Comparison of ENCODE assay signal across 3 cellular contexts in the genomic region with DNA sequence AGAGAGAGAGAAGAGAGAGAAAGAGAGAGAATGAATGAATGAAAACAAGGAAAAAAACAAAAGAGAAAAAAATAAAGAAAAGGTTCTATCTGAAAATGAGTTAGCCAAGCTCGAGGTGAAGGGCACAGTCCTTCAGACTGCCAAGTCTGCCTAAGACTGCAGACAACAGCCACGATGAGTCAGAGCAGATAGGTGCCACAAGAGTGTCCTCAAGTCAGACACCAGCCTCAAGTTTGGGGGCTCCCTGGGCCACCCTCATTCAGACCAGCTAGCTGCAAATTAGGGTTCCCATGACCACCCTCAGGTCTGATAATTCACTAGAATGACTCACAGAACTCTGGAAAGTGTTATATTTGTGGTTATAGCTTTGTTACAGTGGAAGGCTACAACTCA.
TF ChIP-seq lines count a peak whose summit lies in the region.

No MANE protein-coding gene starts in this region.

TF ChIP-seq in SK-N-SH treated with all-trans-retinoic acid at 6 μM for 48 hours, 23 proteins besides CTCF, POLR2A, EP300 and RAD21:
- TF ChIP-seq ZFP30 (CRISPR knock-in tag; IDR thresholded peaks at IDR 0.05) (no peak), TOX (CRISPR knock-in tag; IDR thresholded peaks at IDR 0.05; ENCODE audit: borderline replicate concordance) (no peak), ESRRG (CRISPR knock-in tag; IDR thresholded peaks at IDR 0.05) (no peak), CSDC2 (CRISPR knock-in tag; IDR thresholded peaks at IDR 0.05) (no peak), GLIS3 (CRISPR knock-in tag; IDR thresholded peaks at IDR 0.05) (no peak), OSR1 (CRISPR knock-in tag; IDR thresholded peaks at IDR 0.05) (no peak), ISL1 (CRISPR knock-in tag; IDR thresholded peaks at IDR 0.05) (no peak), ARNTL (CRISPR knock-in tag; IDR thresholded peaks at IDR 0.05; ENCODE audit: borderline replicate concordance, low read depth) (no peak), ZNF70 (CRISPR knock-in tag; IDR thresholded peaks at IDR 0.05) (no peak), RARB (CRISPR knock-in tag; IDR thresholded peaks at IDR 0.05) (no peak), SNAI2 (CRISPR knock-in tag; IDR thresholded peaks at IDR 0.05) (no peak)
- TF ChIP-seq, protein P1, sequence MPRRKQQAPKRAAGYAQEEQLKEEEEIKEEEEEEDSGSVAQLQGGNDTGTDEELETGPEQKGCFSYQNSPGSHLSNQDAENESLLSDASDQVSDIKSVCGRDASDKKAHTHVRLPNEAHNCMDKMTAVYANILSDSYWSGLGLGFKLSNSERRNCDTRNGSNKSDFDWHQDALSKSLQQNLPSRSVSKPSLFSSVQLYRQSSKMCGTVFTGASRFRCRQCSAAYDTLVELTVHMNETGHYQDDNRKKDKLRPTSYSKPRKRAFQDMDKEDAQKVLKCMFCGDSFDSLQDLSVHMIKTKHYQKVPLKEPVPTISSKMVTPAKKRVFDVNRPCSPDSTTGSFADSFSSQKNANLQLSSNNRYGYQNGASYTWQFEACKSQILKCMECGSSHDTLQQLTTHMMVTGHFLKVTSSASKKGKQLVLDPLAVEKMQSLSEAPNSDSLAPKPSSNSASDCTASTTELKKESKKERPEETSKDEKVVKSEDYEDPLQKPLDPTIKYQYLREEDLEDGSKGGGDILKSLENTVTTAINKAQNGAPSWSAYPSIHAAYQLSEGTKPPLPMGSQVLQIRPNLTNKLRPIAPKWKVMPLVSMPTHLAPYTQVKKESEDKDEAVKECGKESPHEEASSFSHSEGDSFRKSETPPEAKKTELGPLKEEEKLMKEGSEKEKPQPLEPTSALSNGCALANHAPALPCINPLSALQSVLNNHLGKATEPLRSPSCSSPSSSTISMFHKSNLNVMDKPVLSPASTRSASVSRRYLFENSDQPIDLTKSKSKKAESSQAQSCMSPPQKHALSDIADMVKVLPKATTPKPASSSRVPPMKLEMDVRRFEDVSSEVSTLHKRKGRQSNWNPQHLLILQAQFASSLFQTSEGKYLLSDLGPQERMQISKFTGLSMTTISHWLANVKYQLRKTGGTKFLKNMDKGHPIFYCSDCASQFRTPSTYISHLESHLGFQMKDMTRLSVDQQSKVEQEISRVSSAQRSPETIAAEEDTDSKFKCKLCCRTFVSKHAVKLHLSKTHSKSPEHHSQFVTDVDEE (CRISPR knock-in tag; IDR thresholded peaks at IDR 0.05), result no peak
- TF ChIP-seq, protein P2, sequence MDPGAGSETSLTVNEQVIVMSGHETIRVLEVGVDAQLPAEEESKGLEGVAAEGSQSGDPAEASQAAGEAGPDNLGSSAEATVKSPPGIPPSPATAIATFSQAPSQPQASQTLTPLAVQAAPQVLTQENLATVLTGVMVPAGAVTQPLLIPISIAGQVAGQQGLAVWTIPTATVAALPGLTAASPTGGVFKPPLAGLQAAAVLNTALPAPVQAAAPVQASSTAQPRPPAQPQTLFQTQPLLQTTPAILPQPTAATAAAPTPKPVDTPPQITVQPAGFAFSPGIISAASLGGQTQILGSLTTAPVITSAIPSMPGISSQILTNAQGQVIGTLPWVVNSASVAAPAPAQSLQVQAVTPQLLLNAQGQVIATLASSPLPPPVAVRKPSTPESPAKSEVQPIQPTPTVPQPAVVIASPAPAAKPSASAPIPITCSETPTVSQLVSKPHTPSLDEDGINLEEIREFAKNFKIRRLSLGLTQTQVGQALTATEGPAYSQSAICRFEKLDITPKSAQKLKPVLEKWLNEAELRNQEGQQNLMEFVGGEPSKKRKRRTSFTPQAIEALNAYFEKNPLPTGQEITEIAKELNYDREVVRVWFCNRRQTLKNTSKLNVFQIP (CRISPR knock-in tag; IDR thresholded peaks at IDR 0.05; ENCODE audit: borderline replicate concordance, low read depth), result no peak

TF ChIP-seq in SK-N-SH, 30 proteins besides CTCF, POLR2A, EP300 and RAD21:
- no peak for TF ChIP-seq TCF12 (IDR thresholded peaks at IDR 0.05)
- no peak for TF ChIP-seq GATA2 (CRISPR knock-in tag; IDR thresholded peaks at IDR 0.05)
- TF ChIP-seq, protein P3, sequence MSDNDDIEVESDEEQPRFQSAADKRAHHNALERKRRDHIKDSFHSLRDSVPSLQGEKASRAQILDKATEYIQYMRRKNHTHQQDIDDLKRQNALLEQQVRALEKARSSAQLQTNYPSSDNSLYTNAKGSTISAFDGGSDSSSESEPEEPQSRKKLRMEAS (IDR thresholded peaks at IDR 0.05; ENCODE audit: low read depth), result no peak
- no peak for TF ChIP-seq SMC3 (IDR thresholded peaks at IDR 0.05; ENCODE audit: low read depth, low read length)
- TF ChIP-seq FOXM1 (IDR thresholded peaks at IDR 0.05; ENCODE audit: low read depth), result no peak
- no peak for TF ChIP-seq MEF2A (IDR thresholded peaks at IDR 0.05; ENCODE audit: borderline replicate concordance, low read depth)
- TF ChIP-seq, protein P4, sequence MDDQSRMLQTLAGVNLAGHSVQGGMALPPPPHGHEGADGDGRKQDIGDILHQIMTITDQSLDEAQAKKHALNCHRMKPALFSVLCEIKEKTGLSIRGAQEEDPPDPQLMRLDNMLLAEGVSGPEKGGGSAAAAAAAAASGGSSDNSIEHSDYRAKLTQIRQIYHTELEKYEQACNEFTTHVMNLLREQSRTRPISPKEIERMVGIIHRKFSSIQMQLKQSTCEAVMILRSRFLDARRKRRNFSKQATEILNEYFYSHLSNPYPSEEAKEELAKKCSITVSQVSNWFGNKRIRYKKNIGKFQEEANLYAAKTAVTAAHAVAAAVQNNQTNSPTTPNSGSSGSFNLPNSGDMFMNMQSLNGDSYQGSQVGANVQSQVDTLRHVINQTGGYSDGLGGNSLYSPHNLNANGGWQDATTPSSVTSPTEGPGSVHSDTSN (IDR thresholded peaks at IDR 0.05), result no peak
- no peak for TF ChIP-seq CHD2 (IDR thresholded peaks at IDR 0.05; ENCODE audit: low read length, partially characterized antibody)
- TF ChIP-seq, protein P5, sequence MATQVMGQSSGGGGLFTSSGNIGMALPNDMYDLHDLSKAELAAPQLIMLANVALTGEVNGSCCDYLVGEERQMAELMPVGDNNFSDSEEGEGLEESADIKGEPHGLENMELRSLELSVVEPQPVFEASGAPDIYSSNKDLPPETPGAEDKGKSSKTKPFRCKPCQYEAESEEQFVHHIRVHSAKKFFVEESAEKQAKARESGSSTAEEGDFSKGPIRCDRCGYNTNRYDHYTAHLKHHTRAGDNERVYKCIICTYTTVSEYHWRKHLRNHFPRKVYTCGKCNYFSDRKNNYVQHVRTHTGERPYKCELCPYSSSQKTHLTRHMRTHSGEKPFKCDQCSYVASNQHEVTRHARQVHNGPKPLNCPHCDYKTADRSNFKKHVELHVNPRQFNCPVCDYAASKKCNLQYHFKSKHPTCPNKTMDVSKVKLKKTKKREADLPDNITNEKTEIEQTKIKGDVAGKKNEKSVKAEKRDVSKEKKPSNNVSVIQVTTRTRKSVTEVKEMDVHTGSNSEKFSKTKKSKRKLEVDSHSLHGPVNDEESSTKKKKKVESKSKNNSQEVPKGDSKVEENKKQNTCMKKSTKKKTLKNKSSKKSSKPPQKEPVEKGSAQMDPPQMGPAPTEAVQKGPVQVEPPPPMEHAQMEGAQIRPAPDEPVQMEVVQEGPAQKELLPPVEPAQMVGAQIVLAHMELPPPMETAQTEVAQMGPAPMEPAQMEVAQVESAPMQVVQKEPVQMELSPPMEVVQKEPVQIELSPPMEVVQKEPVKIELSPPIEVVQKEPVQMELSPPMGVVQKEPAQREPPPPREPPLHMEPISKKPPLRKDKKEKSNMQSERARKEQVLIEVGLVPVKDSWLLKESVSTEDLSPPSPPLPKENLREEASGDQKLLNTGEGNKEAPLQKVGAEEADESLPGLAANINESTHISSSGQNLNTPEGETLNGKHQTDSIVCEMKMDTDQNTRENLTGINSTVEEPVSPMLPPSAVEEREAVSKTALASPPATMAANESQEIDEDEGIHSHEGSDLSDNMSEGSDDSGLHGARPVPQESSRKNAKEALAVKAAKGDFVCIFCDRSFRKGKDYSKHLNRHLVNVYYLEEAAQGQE (IDR thresholded peaks at IDR 0.05; ENCODE audit: low read depth, low read length), result no peak
- no peak for TF ChIP-seq EZH2phosphoT487 (IDR thresholded peaks at IDR 0.05; ENCODE audit: borderline replicate concordance, low read depth)
- no peak for TF ChIP-seq MXI1 (IDR thresholded peaks at IDR 0.05; ENCODE audit: low read depth, low read length)
- TF ChIP-seq JUND (IDR thresholded peaks at IDR 0.05), result no peak
- no peak for TF ChIP-seq TEAD4 (IDR thresholded peaks at IDR 0.05; ENCODE audit: borderline replicate concordance, insufficient read depth)
- TF ChIP-seq POLR2AphosphoS5 (IDR thresholded peaks at IDR 0.05; ENCODE audit: low read depth, low read length), result no peak

TF ChIP-seq in K562, 482 proteins besides CTCF, POLR2A, EP300 and RAD21 (continues in another document):
- TF ChIP-seq, protein P6, sequence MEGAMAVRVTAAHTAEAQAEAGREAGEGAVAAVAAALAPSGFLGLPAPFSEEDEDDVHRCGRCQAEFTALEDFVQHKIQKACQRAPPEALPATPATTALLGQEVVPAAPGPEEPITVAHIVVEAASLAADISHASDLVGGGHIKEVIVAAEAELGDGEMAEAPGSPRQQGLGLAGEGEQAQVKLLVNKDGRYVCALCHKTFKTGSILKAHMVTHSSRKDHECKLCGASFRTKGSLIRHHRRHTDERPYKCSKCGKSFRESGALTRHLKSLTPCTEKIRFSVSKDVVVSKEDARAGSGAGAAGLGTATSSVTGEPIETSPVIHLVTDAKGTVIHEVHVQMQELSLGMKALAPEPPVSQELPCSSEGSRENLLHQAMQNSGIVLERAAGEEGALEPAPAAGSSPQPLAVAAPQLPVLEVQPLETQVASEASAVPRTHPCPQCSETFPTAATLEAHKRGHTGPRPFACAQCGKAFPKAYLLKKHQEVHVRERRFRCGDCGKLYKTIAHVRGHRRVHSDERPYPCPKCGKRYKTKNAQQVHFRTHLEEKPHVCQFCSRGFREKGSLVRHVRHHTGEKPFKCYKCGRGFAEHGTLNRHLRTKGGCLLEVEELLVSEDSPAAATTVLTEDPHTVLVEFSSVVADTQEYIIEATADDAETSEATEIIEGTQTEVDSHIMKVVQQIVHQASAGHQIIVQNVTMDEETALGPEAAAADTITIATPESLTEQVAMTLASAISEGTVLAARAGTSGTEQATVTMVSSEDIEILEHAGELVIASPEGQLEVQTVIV (CRISPR knock-in tag; IDR thresholded peaks at IDR 0.05; ENCODE audit: borderline replicate concordance), result no peak
- no peak for TF ChIP-seq NFRKB (IDR thresholded peaks at IDR 0.05; ENCODE audit: low read depth)
- no peak for TF ChIP-seq ZNF75A (CRISPR knock-in tag; IDR thresholded peaks at IDR 0.05)
- no peak for TF ChIP-seq ZNF23 (CRISPR knock-in tag; IDR thresholded peaks at IDR 0.05)
- TF ChIP-seq, protein P7, sequence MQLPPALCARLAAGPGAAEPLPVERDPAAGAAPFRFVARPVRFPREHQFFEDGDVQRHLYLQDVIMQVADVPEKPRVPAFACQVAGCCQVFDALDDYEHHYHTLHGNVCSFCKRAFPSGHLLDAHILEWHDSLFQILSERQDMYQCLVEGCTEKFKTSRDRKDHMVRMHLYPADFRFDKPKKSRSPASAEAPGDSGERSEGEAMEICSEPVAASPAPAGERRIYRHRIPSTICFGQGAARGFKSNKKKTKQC (CRISPR knock-in tag; IDR thresholded peaks at IDR 0.05), result no peak
- TF ChIP-seq ZNF766 (CRISPR knock-in tag; conservative IDR thresholded peaks at IDR 0.05), result no peak
- TF ChIP-seq, protein P8, sequence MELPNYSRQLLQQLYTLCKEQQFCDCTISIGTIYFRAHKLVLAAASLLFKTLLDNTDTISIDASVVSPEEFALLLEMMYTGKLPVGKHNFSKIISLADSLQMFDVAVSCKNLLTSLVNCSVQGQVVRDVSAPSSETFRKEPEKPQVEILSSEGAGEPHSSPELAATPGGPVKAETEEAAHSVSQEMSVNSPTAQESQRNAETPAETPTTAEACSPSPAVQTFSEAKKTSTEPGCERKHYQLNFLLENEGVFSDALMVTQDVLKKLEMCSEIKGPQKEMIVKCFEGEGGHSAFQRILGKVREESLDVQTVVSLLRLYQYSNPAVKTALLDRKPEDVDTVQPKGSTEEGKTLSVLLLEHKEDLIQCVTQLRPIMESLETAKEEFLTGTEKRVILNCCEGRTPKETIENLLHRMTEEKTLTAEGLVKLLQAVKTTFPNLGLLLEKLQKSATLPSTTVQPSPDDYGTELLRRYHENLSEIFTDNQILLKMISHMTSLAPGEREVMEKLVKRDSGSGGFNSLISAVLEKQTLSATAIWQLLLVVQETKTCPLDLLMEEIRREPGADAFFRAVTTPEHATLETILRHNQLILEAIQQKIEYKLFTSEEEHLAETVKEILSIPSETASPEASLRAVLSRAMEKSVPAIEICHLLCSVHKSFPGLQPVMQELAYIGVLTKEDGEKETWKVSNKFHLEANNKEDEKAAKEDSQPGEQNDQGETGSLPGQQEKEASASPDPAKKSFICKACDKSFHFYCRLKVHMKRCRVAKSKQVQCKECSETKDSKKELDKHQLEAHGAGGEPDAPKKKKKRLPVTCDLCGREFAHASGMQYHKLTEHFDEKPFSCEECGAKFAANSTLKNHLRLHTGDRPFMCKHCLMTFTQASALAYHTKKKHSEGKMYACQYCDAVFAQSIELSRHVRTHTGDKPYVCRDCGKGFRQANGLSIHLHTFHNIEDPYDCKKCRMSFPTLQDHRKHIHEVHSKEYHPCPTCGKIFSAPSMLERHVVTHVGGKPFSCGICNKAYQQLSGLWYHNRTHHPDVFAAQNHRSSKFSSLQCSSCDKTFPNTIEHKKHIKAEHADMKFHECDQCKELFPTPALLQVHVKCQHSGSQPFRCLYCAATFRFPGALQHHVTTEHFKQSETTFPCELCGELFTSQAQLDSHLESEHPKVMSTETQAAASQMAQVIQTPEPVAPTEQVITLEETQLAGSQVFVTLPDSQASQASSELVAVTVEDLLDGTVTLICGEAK (IDR thresholded peaks at IDR 0.05), result no peak
- TF ChIP-seq, protein P8 (CRISPR knock-in tag; IDR thresholded peaks at IDR 0.05), result no peak
